Comparison of ENCODE assay signal across 8 cellular contexts in the genomic region with DNA sequence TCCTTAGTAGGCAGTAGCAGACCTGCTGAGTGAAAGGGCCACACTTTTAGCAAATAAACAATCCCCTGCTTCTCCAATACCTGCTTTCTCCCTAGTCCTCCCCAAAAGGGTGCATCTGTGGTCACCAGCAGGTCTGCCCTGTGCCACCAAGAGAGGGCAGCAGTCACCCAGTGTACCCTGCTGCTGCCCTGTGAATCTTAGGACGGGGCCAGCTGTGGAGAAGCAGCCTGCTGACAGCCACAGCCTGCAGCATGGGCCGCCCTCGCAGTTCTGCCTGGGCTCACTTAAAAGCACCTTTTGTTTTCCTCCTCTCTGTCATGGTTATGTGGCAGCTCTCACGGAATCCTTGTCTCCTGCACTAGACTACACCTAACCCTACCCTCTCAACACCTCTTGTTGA.
A peak's percentile ranks its signal among the peaks of the same experiment; 100 is the strongest.
DNase-seq lines count a peak whose midpoint lies in the region; ATAC-seq, FAIRE-seq and TF ChIP-seq lines count a peak whose summit lies in the region.
"Not testable (repeated sequence)": the region's sequence is repeated elsewhere in the genome, so short reads cannot be mapped to it uniquely, and the experiment has no call there.

No MANE protein-coding gene starts in this region.

- DNase-seq in A549 (ENCODE audit: low read depth in 1 of 2, low spot score in 1 of 2), result peak in 1 of 2 experiments; percentile 33
- DNase-seq in NAMALWA (ENCODE audit: low spot score), result peak; percentile 20
- DNase-seq in Peyer's patch, result peak in 1 of 3 donors; percentile 65
- DNase-seq in activated CD4-positive, alpha-beta memory T cell treated with anti-CD3 and anti-CD28 coated beads, Interleukin-2, amount 10 ng/mL, durations not matched to agents 7 days and 5 days, result peak; percentile 38
- peak; percentile 56 for DNase-seq in chondrocyte (ENCODE audit: low spot score)
- DNase-seq in left kidney (ENCODE audit: low read depth, low spot score), result peak; percentile 59
- peak; percentile 44 for DNase-seq in small intestine

- H3K27me3 Mint-ChIP-seq in activated CD4-positive, alpha-beta memory T cell treated with anti-CD3 and anti-CD28 coated beads, Interleukin-2, amount 10 ng/mL, durations not matched to agents 7 days and 5 days; chondrocyte (ENCODE audit: low read depth): not testable (repeated sequence)

- FAIRE-seq in A549 (lab: Jason Lieb, UNC); small intestine (lab: Jason Lieb, UNC): not testable (repeated sequence)

- H3K4me3 Mint-ChIP-seq in activated CD4-positive, alpha-beta memory T cell treated with anti-CD3 and anti-CD28 coated beads, Interleukin-2, amount 10 ng/mL, durations not matched to agents 7 days and 5 days; chondrocyte (ENCODE audit: unreplicated experiment): not testable (repeated sequence)

- not testable (repeated sequence) for H3K4me1 ChIP-seq in A549; Peyer's patch; small intestine (ENCODE audit: control insufficient read depth in 2 of 2, insufficient read depth in 1 of 2, low read depth in 1 of 2, low read length in 1 of 2)

- not testable (repeated sequence) for H3K4me2 ChIP-seq in A549

- H3K27ac ChIP-seq in A549; Peyer's patch; small intestine (ENCODE audit: low read depth in 1 of 2, low read length in 1 of 2): not testable (repeated sequence)

- H3K27me3 ChIP-seq in Peyer's patch; small intestine (ENCODE audit: control insufficient read depth in 2 of 2, insufficient read depth in 2 of 2, low read length in 2 of 2): not testable (repeated sequence)

- POLR2A ChIA-PET in A549 (lab: Yijun Ruan, JAX), result interaction anchor here (0.5 kb wide), 1 partner anchor 188 kb away, joined by 3 read pairs; no protein-coding TSS in a partner anchor
- POLR2A ChIA-PET in activated CD4-positive, alpha-beta memory T cell treated with anti-CD3 and anti-CD28 coated beads, Interleukin-2, amount 10 ng/mL, durations not matched to agents 7 days and 5 days (lab: Charles Lee), result not testable (repeated sequence)

- peak; percentile 42 to 56; a peak in 4 of 5 replicates for TF ChIP-seq RAD21 in A549 (conservative IDR thresholded peaks at IDR 0.05 in 1 of 2, IDR thresholded peaks at IDR 0.05 in 1 of 2)

- H3K9me3 Mint-ChIP-seq in activated CD4-positive, alpha-beta memory T cell treated with anti-CD3 and anti-CD28 coated beads, Interleukin-2, amount 10 ng/mL, durations not matched to agents 7 days and 5 days; chondrocyte (ENCODE audit: low read depth): not testable (repeated sequence)

- H3K27ac Mint-ChIP-seq in activated CD4-positive, alpha-beta memory T cell treated with anti-CD3 and anti-CD28 coated beads, Interleukin-2, amount 10 ng/mL, durations not matched to agents 7 days and 5 days; chondrocyte (ENCODE audit: unreplicated experiment): not testable (repeated sequence)

- not testable (repeated sequence) for H3K9me3 ChIP-seq in A549; Peyer's patch; small intestine (ENCODE audit: control insufficient read depth, low read depth)

- not testable (repeated sequence) for H3K4me3 ChIP-seq in A549; Peyer's patch; small intestine (ENCODE audit: low read depth in 1 of 2, low read length in 2 of 2)

- CTCF ChIA-PET in A549 (lab: Yijun Ruan, JAX), result interaction anchor here (1.6 kb wide), 1 partner anchor 320 kb away, joined by 7 read pairs; no protein-coding TSS in a partner anchor
- CTCF ChIA-PET in activated CD4-positive, alpha-beta memory T cell treated with anti-CD3 and anti-CD28 coated beads, Interleukin-2, amount 10 ng/mL, durations not matched to agents 7 days and 5 days (lab: Charles Lee), result interaction anchor here (3.3 kb wide), 1 partner anchor 319 kb away, joined by 17 read pairs; no protein-coding TSS in a partner anchor

- not testable (repeated sequence) for TF ChIP-seq EP300 in A549 (IDR thresholded peaks at IDR 0.05)

- H3K4me1 Mint-ChIP-seq in activated CD4-positive, alpha-beta memory T cell treated with anti-CD3 and anti-CD28 coated beads, Interleukin-2, amount 10 ng/mL, durations not matched to agents 7 days and 5 days, result peaks cover 14% of the 10 kb centered on the region
- not testable (repeated sequence) for H3K4me1 Mint-ChIP-seq in chondrocyte (ENCODE audit: low read depth)

- not testable (repeated sequence) for H3K36me3 ChIP-seq in Peyer's patch; small intestine (ENCODE audit: control insufficient read depth in 2 of 2, insufficient read depth in 2 of 2, low read length in 2 of 2)

- TF ChIP-seq CTCF in A549 (IDR thresholded peaks at IDR 0.05) (peak; percentile 34), GM12873 (IDR thresholded peaks at IDR 0.05; ENCODE audit: insufficient read depth, low read depth, low read length, missing control alignments) (peak; percentile 29), Peyer's patch (IDR thresholded peaks at IDR 0.05) (peak in 4 of 6 experiments; percentile 16 to 57 (median 50)), chondrocyte (IDR thresholded peaks at IDR 0.05) (peak; percentile 67)

- not testable (repeated sequence) for TF ChIP-seq POLR2A in A549 (IDR thresholded peaks at IDR 0.05; ENCODE audit: low read length); Peyer's patch (IDR thresholded peaks at IDR 0.05)

- ATAC-seq in A549, result not testable (repeated sequence)

- WGBS in A549 (ENCODE audit: missing lambda C conversion rate), result 7% methylated on average over 4 of the region's 4 CpGs
- WGBS in small intestine, 3 donors, result 10 to 46% (median 11%) methylated on average over 4 of the region's 4 CpGs

- H3K36me3 Mint-ChIP-seq in activated CD4-positive, alpha-beta memory T cell treated with anti-CD3 and anti-CD28 coated beads, Interleukin-2, amount 10 ng/mL, durations not matched to agents 7 days and 5 days (ENCODE audit: low read depth); chondrocyte (ENCODE audit: low read depth): not testable (repeated sequence)
